In genomic region chr18:9897129-9897528, GRCh38 we compare ENCODE assay signal across 19 cellular contexts. TPM values are rescaled to one million over a fixed set of nuclear protein-coding genes. Genes with fewer than 3 reads are reported as not detected.
DNase-seq lines count a peak whose midpoint lies in the region; ATAC-seq and TF ChIP-seq lines count a peak whose summit lies in the region.
"Had no signal": no experiment of that assay in that cellular context is flagged by ENCODE, and none has a peak within 500 bp of the region (broad histone marks: within the 10 kb centered on the region; RNA-seq: fewer than 3 reads in every experiment).

No MANE protein-coding gene starts in this region.

- no peak overlapping the region for H3K4ac ChIP-seq in mesendoderm (ENCODE audit: low read depth, low read length)

- no peak overlapping the region for H3K4me3 ChIP-seq in CD8-positive, alpha-beta memory T cell (ENCODE audit: low read length)
- H3K4me3 ChIP-seq in endodermal cell (ENCODE audit: low read length) (no peak overlapping the region), mesendoderm (ENCODE audit: low read length) (no peak overlapping the region)
- H3K4me3 ChIP-seq: BLaER1 had no signal

- peak overlapping the region; percentile 24 for H3K27ac ChIP-seq in CD8-positive, alpha-beta memory T cell (ENCODE audit: low read depth, low read length)
- H3K27ac ChIP-seq in endodermal cell (ENCODE audit: low read depth, low read length) (no peak overlapping the region), mesendoderm (ENCODE audit: low read depth, low read length) (no peak overlapping the region)
- H3K27ac ChIP-seq: 22Rv1, BLaER1, C4-2B had no signal

- no peak overlapping the region for H3K56ac ChIP-seq in mesendoderm (ENCODE audit: low read length)

- no peak for DNase-seq in CD8-positive, alpha-beta memory T cell
- DNase-seq in WTC11 (ENCODE audit: low spot score) (no peak), endodermal cell (peak; percentile 42), mesendoderm (peak; percentile 55), NCI-H2107 treated with DMSO at 0.1 percent for 48 hours (lab: John Stamatoyannopoulos, UW; ENCODE audit: unreplicated experiment) (no peak), EL (no peak)
- DNase-seq: Calu3; CD4-positive, CD25-positive, alpha-beta regulatory T cell; COR-L47; DMS53; DMS79 treated with DMSO at 0.1 percent for 48 hours; H9; HFFc6 had no signal

- H3K4me2 ChIP-seq in mesendoderm (ENCODE audit: low read length) = no peak overlapping the region
- H3K4me2 ChIP-seq: BLaER1 had no signal

- no peak overlapping the region for H4K5ac ChIP-seq in mesendoderm (ENCODE audit: low read length)

- H3K18ac ChIP-seq in mesendoderm (ENCODE audit: low read length) = no peak overlapping the region

- H3K9ac ChIP-seq in endodermal cell (ENCODE audit: extremely low read depth, low read length, poor library complexity, severe bottlenecking) (no peak overlapping the region), mesendoderm (ENCODE audit: low read length) (no peak overlapping the region)
- H3K9ac ChIP-seq: BLaER1 had no signal

- no peak overlapping the region for H2AK5ac ChIP-seq in mesendoderm (ENCODE audit: low read length)

- H4K8ac ChIP-seq in mesendoderm (ENCODE audit: low read depth, low read length) = no peak overlapping the region

- WGBS in endodermal cell (ENCODE audit: insufficient coverage in 1 of 2, insufficient read length in 1 of 2), 2 experiments = 94 to 96% methylated on average over 4 to 5 of the region's 5 CpGs
- no CpG with 5 or more reads among the region's 5 CpGs for WGBS in mesendoderm (ENCODE audit: extremely low coverage, insufficient coverage, low lambda C conversion rate)

- no peak for TF ChIP-seq CTCF in WTC11 (IDR thresholded peaks at IDR 0.05)
- TF ChIP-seq CTCF in endodermal cell (conservative IDR thresholded peaks at IDR 0.05) = no peak

- H3K79me1 ChIP-seq in mesendoderm (ENCODE audit: low read length) = no peaks in the 10 kb centered on the region

- POLR2A ChIA-PET in CD8-positive, alpha-beta memory T cell (lab: Charles Lee) = no interaction called here
- POLR2A ChIA-PET in WTC11 (lab: Charles Lee) = no interaction called here

- H3K27me3 ChIP-seq in CD8-positive, alpha-beta memory T cell (ENCODE audit: insufficient read depth, low read length, poor library complexity, severe bottlenecking) = no peaks in the 10 kb centered on the region
- H3K27me3 ChIP-seq in endodermal cell (ENCODE audit: control insufficient read depth, insufficient read depth, low read length, poor library complexity, severe bottlenecking) (peaks cover 40% of the 10 kb centered on the region), mesendoderm (ENCODE audit: insufficient read depth, low read length, poor library complexity) (no peaks in the 10 kb centered on the region)
- H3K27me3 ChIP-seq: BLaER1 had no signal

- H2BK15ac ChIP-seq in mesendoderm (replicated peaks; ENCODE audit: low read depth) = no peak overlapping the region

- H3K4me1 ChIP-seq in CD8-positive, alpha-beta memory T cell (ENCODE audit: insufficient read depth, low read length) = no peaks in the 10 kb centered on the region
- peaks cover 4% of the 10 kb centered on the region for H3K4me1 ChIP-seq in endodermal cell (ENCODE audit: control insufficient read depth, insufficient read depth, low read length)
- H3K4me1 ChIP-seq in mesendoderm (ENCODE audit: control insufficient read depth, low read depth, low read length) = no peaks in the 10 kb centered on the region
- H3K4me1 ChIP-seq: BLaER1 had no signal

- CTCF ChIA-PET in CD8-positive, alpha-beta memory T cell (lab: Charles Lee) = no interaction called here
- CTCF ChIA-PET in WTC11 (lab: Charles Lee) = no interaction called here

- peak; percentile 61 for ATAC-seq in WTC11
- ATAC-seq in GM21825 (IDR thresholded peaks at IDR 0.05; ENCODE audit: unreplicated experiment) = no peak
- ATAC-seq: HCT116 had no signal

- no peaks in the 10 kb centered on the region for H3K4me1 Mint-ChIP-seq in CD8-positive, alpha-beta memory T cell
- H3K4me1 Mint-ChIP-seq in WTC11 (peaks cover 20% of the 10 kb centered on the region), endodermal cell (peaks cover 20% of the 10 kb centered on the region)
- H3K4me1 Mint-ChIP-seq: B cell had no signal

- H3K9me3 ChIP-seq in CD8-positive, alpha-beta memory T cell (ENCODE audit: low read length) = no peaks in the 10 kb centered on the region
- H3K9me3 ChIP-seq in endodermal cell (ENCODE audit: control insufficient read depth, low read length) = peaks cover 6% of the 10 kb centered on the region
- H3K9me3 ChIP-seq: BLaER1 had no signal

- peaks cover 0 to 2% (median 0%) of the 10 kb centered on the region in 3 donors for H3K36me3 Mint-ChIP-seq in CD8-positive, alpha-beta memory T cell
- H3K36me3 Mint-ChIP-seq in WTC11 (no peaks in the 10 kb centered on the region), endodermal cell (ENCODE audit: low read depth) (no peaks in the 10 kb centered on the region)
- H3K36me3 Mint-ChIP-seq: CD4-positive, CD25-positive, alpha-beta regulatory T cell had no signal

- H2BK120ac ChIP-seq in mesendoderm (ENCODE audit: low read depth, low read length) = no peak overlapping the region

- H3K27me3 Mint-ChIP-seq in CD8-positive, alpha-beta memory T cell = peaks cover 2 to 7% of the 10 kb centered on the region in 2 donors
- H3K27me3 Mint-ChIP-seq in WTC11 (ENCODE audit: low read depth) (no peaks in the 10 kb centered on the region), endodermal cell (ENCODE audit: insufficient read depth) (peaks cover 65% of the 10 kb centered on the region)
- H3K27me3 Mint-ChIP-seq: CD4-positive, CD25-positive, alpha-beta regulatory T cell had no signal

- no peaks in the 10 kb centered on the region for H3K9me3 Mint-ChIP-seq in CD8-positive, alpha-beta memory T cell
- H3K9me3 Mint-ChIP-seq in WTC11 = no peaks in the 10 kb centered on the region
- no peaks in the 10 kb centered on the region for H3K9me3 Mint-ChIP-seq in endodermal cell
- H3K9me3 Mint-ChIP-seq: CD4-positive, CD25-positive, alpha-beta regulatory T cell; H9; HFFc6 had no signal

- no peak overlapping the region for H2BK5ac ChIP-seq in mesendoderm (ENCODE audit: low read length)

- H3K27ac Mint-ChIP-seq in CD8-positive, alpha-beta memory T cell = no peak overlapping the region
- H3K27ac Mint-ChIP-seq in WTC11 = no peak overlapping the region
- no peak overlapping the region for H3K27ac Mint-ChIP-seq in endodermal cell
- H3K27ac Mint-ChIP-seq: B cell; CD4-positive, CD25-positive, alpha-beta regulatory T cell; H9; HFFc6 had no signal

- H3K23ac ChIP-seq in mesendoderm (ENCODE audit: low read length) = no peak overlapping the region

- no peaks in the 10 kb centered on the region for H3K36me3 ChIP-seq in CD8-positive, alpha-beta memory T cell (ENCODE audit: insufficient read depth, low read length)
- H3K36me3 ChIP-seq in endodermal cell (ENCODE audit: control insufficient read depth, insufficient read depth, low read length) (no peaks in the 10 kb centered on the region), mesendoderm (ENCODE audit: control insufficient read depth, insufficient read depth, low read length) (no peaks in the 10 kb centered on the region)
- H3K36me3 ChIP-seq: BLaER1 had no signal

- H3K4me3 Mint-ChIP-seq in CD8-positive, alpha-beta memory T cell = no peak overlapping the region
- H3K4me3 Mint-ChIP-seq in WTC11 (no peak overlapping the region), endodermal cell (no peak overlapping the region)
- H3K4me3 Mint-ChIP-seq: B cell; CD4-positive, CD25-positive, alpha-beta regulatory T cell; H9; HFFc6 had no signal

- H3K79me2 ChIP-seq in mesendoderm (ENCODE audit: control insufficient read depth, insufficient read depth, low read length) = no peaks in the 10 kb centered on the region

TF ChIP-seq in WTC11, 78 proteins besides CTCF, POLR2A, EP300 and RAD21 (continues in another document):
- TF ChIP-seq, protein P1, sequence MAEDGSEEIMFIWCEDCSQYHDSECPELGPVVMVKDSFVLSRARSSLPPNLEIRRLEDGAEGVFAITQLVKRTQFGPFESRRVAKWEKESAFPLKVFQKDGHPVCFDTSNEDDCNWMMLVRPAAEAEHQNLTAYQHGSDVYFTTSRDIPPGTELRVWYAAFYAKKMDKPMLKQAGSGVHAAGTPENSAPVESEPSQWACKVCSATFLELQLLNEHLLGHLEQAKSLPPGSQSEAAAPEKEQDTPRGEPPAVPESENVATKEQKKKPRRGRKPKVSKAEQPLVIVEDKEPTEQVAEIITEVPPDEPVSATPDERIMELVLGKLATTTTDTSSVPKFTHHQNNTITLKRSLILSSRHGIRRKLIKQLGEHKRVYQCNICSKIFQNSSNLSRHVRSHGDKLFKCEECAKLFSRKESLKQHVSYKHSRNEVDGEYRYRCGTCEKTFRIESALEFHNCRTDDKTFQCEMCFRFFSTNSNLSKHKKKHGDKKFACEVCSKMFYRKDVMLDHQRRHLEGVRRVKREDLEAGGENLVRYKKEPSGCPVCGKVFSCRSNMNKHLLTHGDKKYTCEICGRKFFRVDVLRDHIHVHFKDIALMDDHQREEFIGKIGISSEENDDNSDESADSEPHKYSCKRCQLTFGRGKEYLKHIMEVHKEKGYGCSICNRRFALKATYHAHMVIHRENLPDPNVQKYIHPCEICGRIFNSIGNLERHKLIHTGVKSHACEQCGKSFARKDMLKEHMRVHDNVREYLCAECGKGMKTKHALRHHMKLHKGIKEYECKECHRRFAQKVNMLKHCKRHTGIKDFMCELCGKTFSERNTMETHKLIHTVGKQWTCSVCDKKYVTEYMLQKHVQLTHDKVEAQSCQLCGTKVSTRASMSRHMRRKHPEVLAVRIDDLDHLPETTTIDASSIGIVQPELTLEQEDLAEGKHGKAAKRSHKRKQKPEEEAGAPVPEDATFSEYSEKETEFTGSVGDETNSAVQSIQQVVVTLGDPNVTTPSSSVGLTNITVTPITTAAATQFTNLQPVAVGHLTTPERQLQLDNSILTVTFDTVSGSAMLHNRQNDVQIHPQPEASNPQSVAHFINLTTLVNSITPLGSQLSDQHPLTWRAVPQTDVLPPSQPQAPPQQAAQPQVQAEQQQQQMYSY (CRISPR knock-in tag; IDR thresholded peaks at IDR 0.05) = no peak
- TF ChIP-seq, protein P2, sequence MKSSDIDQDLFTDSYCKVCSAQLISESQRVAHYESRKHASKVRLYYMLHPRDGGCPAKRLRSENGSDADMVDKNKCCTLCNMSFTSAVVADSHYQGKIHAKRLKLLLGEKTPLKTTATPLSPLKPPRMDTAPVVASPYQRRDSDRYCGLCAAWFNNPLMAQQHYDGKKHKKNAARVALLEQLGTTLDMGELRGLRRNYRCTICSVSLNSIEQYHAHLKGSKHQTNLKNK (CRISPR knock-in tag; IDR thresholded peaks at IDR 0.05) = no peak

RNA-seq across cellular contexts. Expression of gene TXNDC2, which starts 11.4 kb away (rescaled TPM):
- total RNA-seq in CD8-positive, alpha-beta memory T cell = not detected
- polyA plus RNA-seq in CD8-positive, alpha-beta memory T cell = not detected
- total RNA-seq in WTC11 (2021) = 0.09 to 0.26 TPM (median 0.14 TPM) in 3 replicates
- not detected for total RNA-seq in endodermal cell
- polyA plus RNA-seq in endodermal cell (2013, experiment 1 of 2) = 0.07 TPM
- not detected for polyA plus RNA-seq in endodermal cell (2013, experiment 2 of 2)
- 0.11 TPM for polyA plus RNA-seq in mesendoderm (2013, experiment 1 of 2)
- 0.32 TPM for polyA plus RNA-seq in mesendoderm (2013, experiment 2 of 2)
- total RNA-seq: Calu3; CD4-positive, CD25-positive, alpha-beta regulatory T cell had no signal
- polyA plus RNA-seq: CD4-positive, CD25-positive, alpha-beta regulatory T cell had no signal

RNA-seq across cellular contexts. Expression of gene VAPA, which starts 16.7 kb away (rescaled TPM):
- total RNA-seq in CD8-positive, alpha-beta memory T cell = 100 to 1,000 TPM; 167 to 193 TPM
- polyA plus RNA-seq in CD8-positive, alpha-beta memory T cell = 228 TPM
- 137 to 142 TPM (median 137 TPM) in 3 replicates for total RNA-seq in WTC11 (2021)
- 100 to 1,000 TPM; 122 to 168 TPM for total RNA-seq in endodermal cell
- polyA plus RNA-seq in endodermal cell (2013, experiment 1 of 2) = 166 TPM
- 158 TPM for polyA plus RNA-seq in endodermal cell (2013, experiment 2 of 2)
- polyA plus RNA-seq in mesendoderm (2013, experiment 1 of 2) = 128 TPM
- 129 TPM for polyA plus RNA-seq in mesendoderm (2013, experiment 2 of 2)

Comparison
In these comparisons a context has a peak if more than half of its experiments do, and no peak if none do; other contexts are left out.
1. DNase-seq: peak in endodermal cell (single experiment) and mesendoderm (single experiment); none in CD8-positive, alpha-beta memory T cell (0 of 5), WTC11 (single experiment), NCI-H2107 treated with DMSO at 0.1 percent for 48 hours (single experiment) and EL (single experiment).